Comparison of ENCODE assay signal across 2 cellular contexts in genomic region chr10:87819274-87819585, GRCh38.
TF ChIP-seq lines count a peak whose summit lies in the region.

No MANE protein-coding gene starts in this region.

TF ChIP-seq in SK-N-SH, 30 proteins besides CTCF, POLR2A, EP300 and RAD21 (continued from another document):
- TF ChIP-seq IRF3 (IDR thresholded peaks at IDR 0.05; ENCODE audit: low read depth, low read length) (no peak), USF1 (IDR thresholded peaks at IDR 0.05; ENCODE audit: borderline replicate concordance, low read depth) (no peak), REST (IDR thresholded peaks at IDR 0.05; ENCODE audit: low read depth, low read length) (no peak)

TF ChIP-seq in SK-N-SH treated with all-trans-retinoic acid at 6 μM for 48 hours, 23 proteins besides CTCF, POLR2A, EP300 and RAD21 (continued from another document):
- TF ChIP-seq POU6F1 (CRISPR knock-in tag; IDR thresholded peaks at IDR 0.05; ENCODE audit: borderline replicate concordance, low read depth) (no peak), CSRNP3 (CRISPR knock-in tag; IDR thresholded peaks at IDR 0.05) (no peak), BACH2 (CRISPR knock-in tag; IDR thresholded peaks at IDR 0.05; ENCODE audit: borderline replicate concordance) (no peak), ZC3H10 (CRISPR knock-in tag; IDR thresholded peaks at IDR 0.05) (no peak), ZFP3 (CRISPR knock-in tag; IDR thresholded peaks at IDR 0.05) (no peak), ISL1 (CRISPR knock-in tag; IDR thresholded peaks at IDR 0.05) (no peak), CSDC2 (CRISPR knock-in tag; IDR thresholded peaks at IDR 0.05) (no peak)
